In the genomic region with DNA sequence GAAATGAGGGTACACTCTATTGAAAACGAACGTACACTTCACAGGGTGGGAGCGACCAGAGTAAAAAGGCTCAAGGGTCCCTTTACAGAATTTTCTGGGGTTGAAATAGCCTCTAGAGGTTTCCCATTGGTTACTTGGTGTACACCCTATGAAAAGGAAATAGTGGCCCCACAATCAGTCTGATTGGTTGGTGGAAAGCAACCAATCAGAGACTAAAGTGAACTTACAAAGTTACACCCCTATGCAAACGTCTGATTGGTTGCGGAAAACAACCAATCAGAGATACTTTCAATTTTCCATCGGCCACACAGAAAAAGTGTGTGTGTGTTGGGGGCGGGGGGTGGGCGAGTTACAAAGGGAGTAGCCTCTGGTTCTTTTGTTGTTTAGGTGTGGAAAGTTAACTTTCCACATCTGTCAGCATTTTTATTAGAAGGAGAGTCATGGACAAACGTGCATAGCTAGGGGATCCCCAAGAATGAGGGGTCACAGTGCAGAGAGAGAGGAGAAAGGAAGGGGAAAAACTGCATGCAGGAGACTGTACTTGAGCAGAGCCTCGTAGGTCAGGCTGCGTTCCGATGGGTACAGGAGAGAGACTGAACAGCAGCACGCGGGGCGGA, we compare ENCODE assay signal across 15 cellular contexts.
DNase-seq lines count a peak whose midpoint lies in the region; ATAC-seq and TF ChIP-seq lines count a peak whose summit lies in the region.
"Had no signal": no experiment of that assay in that cellular context is flagged by ENCODE, and none has a peak within 500 bp of the region (broad histone marks: within the 10 kb centered on the region; RNA-seq: fewer than 3 reads in every experiment).

No MANE protein-coding gene starts in this region.

- peaks cover 2% of the 10 kb centered on the region for H3K27me3 Mint-ChIP-seq in Caco-2 (ENCODE audit: insufficient read depth, unreplicated experiment)

- H3F3A ChIP-seq in PC-9 (ENCODE audit: insufficient read depth, low read depth), result no peaks in the 10 kb centered on the region

- in situ Hi-C loops in Caki2 (cut with HindIII; ENCODE audit: low pct_unique_long_range_greater_than_20kb, low sequenced_read_pairs), result no loop called here

- no peak overlapping the region for H3K27ac Mint-ChIP-seq in Caco-2 (ENCODE audit: unreplicated experiment)
- H3K27ac Mint-ChIP-seq: GM23338, H9 had no signal

- CTCF ChIA-PET in PC-9 (lab: Charles Lee) (no interaction called here), Caco-2 (lab: Charles Lee) (no interaction called here)

- peaks cover 5% of the 10 kb centered on the region for H3K36me3 Mint-ChIP-seq in Caco-2 (ENCODE audit: insufficient read depth, unreplicated experiment)

- H3K9me3 ChIP-seq in Karpas-422 (ENCODE audit: low read length) (peaks cover 4% of the 10 kb centered on the region), PC-9 (ENCODE audit: insufficient read depth, low read depth) (no peaks in the 10 kb centered on the region), Caco-2 (peaks cover 12% of the 10 kb centered on the region; the same call in 1 of the 2 replicates)

- H4K20me1 ChIP-seq in Karpas-422 (ENCODE audit: insufficient read depth, low read depth, low read length), result no peaks in the 10 kb centered on the region
- H4K20me1 ChIP-seq in PC-9 (ENCODE audit: insufficient read depth), result no peaks in the 10 kb centered on the region

- no peaks in the 10 kb centered on the region for H3K4me1 Mint-ChIP-seq in Caco-2 (ENCODE audit: low read depth, unreplicated experiment)
- H3K4me1 Mint-ChIP-seq: GM23338, H9 had no signal

- H3K4me2 ChIP-seq in Karpas-422 (ENCODE audit: low read depth, low read length, poor library complexity, severe bottlenecking) (no peak overlapping the region), PC-9 (0 out of 2 replicates have a peak overlapping the region, but pooled peaks have one; percentile 5)
- H3K4me2 ChIP-seq: GM23338 had no signal

- H3K9me3 Mint-ChIP-seq in Caco-2 (ENCODE audit: unreplicated experiment), result peaks cover 18% of the 10 kb centered on the region

- H3K4me1 ChIP-seq in Karpas-422 (ENCODE audit: low read length), result peaks cover 14% of the 10 kb centered on the region
- no peaks in the 10 kb centered on the region for H3K4me1 ChIP-seq in PC-9 (replicated peaks; ENCODE audit: insufficient read depth)
- H3K4me1 ChIP-seq in Caco-2, result no peaks in the 10 kb centered on the region
- H3K4me1 ChIP-seq: Peyer's patch had no signal

- no peaks in the 10 kb centered on the region for H3K79me2 ChIP-seq in Karpas-422 (ENCODE audit: low read length)
- no peaks in the 10 kb centered on the region for H3K79me2 ChIP-seq in PC-9 (ENCODE audit: low read depth)

- BruUV-seq in PC-9 (replicated peaks; lab: Mats Ljungman, UMichigan) (no TSS peak), Caco-2 (replicated peaks; lab: Mats Ljungman, UMichigan) (no TSS peak)

- H3K27me3 ChIP-seq in Karpas-422 (ENCODE audit: low read length) (0 out of 2 replicates have a peak, but pooled peaks cover 5% of the 10 kb centered on the region), PC-9 (ENCODE audit: insufficient read depth, low read depth) (no peaks in the 10 kb centered on the region), Caco-2 (replicated peaks; ENCODE audit: control insufficient read depth, insufficient read depth, low read length) (no peaks in the 10 kb centered on the region)
- H3K27me3 ChIP-seq: Peyer's patch had no signal

- H3K27ac ChIP-seq in Karpas-422 (ENCODE audit: low read length), result no peak overlapping the region
- no peak overlapping the region for H3K27ac ChIP-seq in PC-9
- H3K27ac ChIP-seq: Peyer's patch had no signal

- POLR2A ChIA-PET in PC-9 (lab: Charles Lee; ENCODE audit: unreplicated experiment) (no interaction called here), Caco-2 (lab: Charles Lee) (no interaction called here)

- TF ChIP-seq CTCF in PC-9 (conservative IDR thresholded peaks at IDR 0.05) (no peak), Caco-2 (IDR thresholded peaks at IDR 0.05; ENCODE audit: insufficient read depth in 1 of 2, low read depth in 1 of 2, low read length in 1 of 2, severe bottlenecking in 1 of 2, unreplicated experiment in 1 of 2) (no peak)

- no peak overlapping the region for H3K9ac ChIP-seq in Karpas-422 (ENCODE audit: low read length)

- 0 out of 2 replicates have a peak overlapping the region, but pooled peaks have one; percentile 14 for H2AFZ ChIP-seq in Karpas-422 (ENCODE audit: low read length)
- H2AFZ ChIP-seq in PC-9, result no peak overlapping the region
- H2AFZ ChIP-seq: GM23338 had no signal

- no peak overlapping the region for H3K4me3 Mint-ChIP-seq in Caco-2 (ENCODE audit: unreplicated experiment)
- H3K4me3 Mint-ChIP-seq: GM23338, H9 had no signal

- intact Hi-C loops in PC-9 (cut with micrococcal nuclease; ENCODE audit: unreplicated experiment), result no loop called here
- intact Hi-C loops in Caco-2 (cut with micrococcal nuclease; ENCODE audit: unreplicated experiment), result no loop called here
- intact Hi-C loops in left colon (cut with DNase I, micrococcal nuclease), result no loop called here

- ATAC-seq in left colon, result no peak
- ATAC-seq: GM23338 had no signal

- no peaks in the 10 kb centered on the region for H3K36me3 ChIP-seq in Karpas-422 (ENCODE audit: insufficient read depth, low read length)
- H3K36me3 ChIP-seq in PC-9 (ENCODE audit: low read depth), result no peaks in the 10 kb centered on the region
- H3K36me3 ChIP-seq in Caco-2 (ENCODE audit: control insufficient read depth, insufficient read depth, low read length), result no peaks in the 10 kb centered on the region
- H3K36me3 ChIP-seq: Peyer's patch had no signal

- no peaks in the 10 kb centered on the region for H3K9me2 ChIP-seq in Karpas-422 (replicated peaks; ENCODE audit: insufficient read depth, low read length)
- no peaks in the 10 kb centered on the region for H3K9me2 ChIP-seq in PC-9 (ENCODE audit: insufficient read depth)

- peak; percentile 16 for DNase-seq in Caki2 (ENCODE audit: low read depth)
- DNase-seq in Karpas-422, result peak; percentile 61
- DNase-seq in PC-9, result no peak
- DNase-seq in Caco-2, result no peak
- DNase-seq in kidney tubule cell (ENCODE audit: low spot score), result no peak
- DNase-seq in left colon, result no peak
- DNase-seq in NCI-H1930 (lab: John Stamatoyannopoulos, UW), result no peak
- DNase-seq: H9, MV-4-11, NCI-H2029 treated with DMSO at 0.1 percent for 48 hours, NCI-H446 treated with DMSO at 0.1 percent for 48 hours, NCI-H526, Peyer's patch, SIG-M5 had no signal

- no peak overlapping the region for H3K4me3 ChIP-seq in Karpas-422 (ENCODE audit: low read length)
- no peak overlapping the region for H3K4me3 ChIP-seq in PC-9
- no peak overlapping the region for H3K4me3 ChIP-seq in Caco-2 (ENCODE audit: low read depth, low read length)
- H3K4me3 ChIP-seq: GM23338, Peyer's patch had no signal

Comparison
In these comparisons a context has a peak if more than half of its experiments do, and no peak if none do; other contexts are left out.
1. DNase-seq: peak in Caki2 (single experiment) and Karpas-422 (single experiment); none in PC-9 (0 of 2), Caco-2 (0 of 2), kidney tubule cell (single experiment), left colon (0 of 2) and NCI-H1930 (0 of 2).